8 cellular contexts compared by ENCODE assay signal in the genomic region with DNA sequence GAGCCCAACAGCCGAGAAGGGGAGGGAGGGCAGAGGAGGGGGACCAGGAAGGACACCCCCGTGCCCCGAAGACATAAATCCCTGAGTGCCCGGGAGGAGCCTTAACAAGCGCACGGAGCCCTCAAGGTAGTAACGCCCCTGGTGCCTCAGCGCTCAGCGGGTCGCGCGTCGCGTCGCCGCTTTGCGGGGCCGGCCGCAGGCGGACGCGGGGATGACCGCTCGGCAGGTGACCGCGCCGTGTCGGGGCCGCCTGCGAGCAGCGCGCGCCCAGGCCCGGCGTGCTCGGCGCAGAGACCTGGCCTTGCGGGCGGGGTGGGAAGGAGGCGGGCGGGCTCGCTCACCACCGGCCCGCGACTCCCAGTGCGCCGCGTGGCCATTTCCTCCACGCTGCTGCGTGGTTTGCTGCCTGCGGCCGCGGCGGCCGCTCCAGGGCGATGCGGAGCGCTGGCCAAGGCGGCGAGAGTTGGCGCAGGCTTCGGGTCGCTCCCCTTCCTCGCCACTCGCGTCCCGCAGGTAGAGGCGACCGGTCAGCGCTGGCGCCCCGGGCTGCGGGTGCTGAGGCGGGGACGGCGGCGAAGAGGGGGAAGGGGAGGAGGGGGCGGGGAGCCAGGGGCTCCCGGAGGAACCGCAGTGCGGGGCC. TPM values are rescaled to one million over a fixed set of nuclear protein-coding genes. Genes with fewer than 3 reads are reported as not detected.
DNase-seq lines count a peak whose midpoint lies in the region; ATAC-seq and TF ChIP-seq lines count a peak whose summit lies in the region.

No MANE protein-coding gene starts in this region.

- ATAC-seq in HG02981 (IDR thresholded peaks at IDR 0.05; ENCODE audit: unreplicated experiment) (peak; percentile 18), foreskin keratinocyte (peak; percentile 53)

- no peaks in the 10 kb centered on the region for H3K9me3 ChIP-seq in neutrophil

- peak overlapping the region; percentile 60 to 67 for H3K4me3 ChIP-seq in neutrophil (ENCODE audit: low read depth in 1 of 2, low read length in 1 of 2)

- CTCF ChIA-PET in activated naive CD4-positive, alpha-beta T cell treated with anti-CD3 and anti-CD28 coated beads, Interleukin-2, amount 10 ng/mL, durations not matched to agents 7 days and 5 days (lab: Charles Lee) = no interaction called here
- CTCF ChIA-PET in activated CD4-positive, alpha-beta memory T cell treated with anti-CD3 and anti-CD28 coated beads for 36 hours (lab: Charles Lee) = no interaction called here

- DNase-seq in activated naive CD4-positive, alpha-beta T cell treated with anti-CD3 and anti-CD28 coated beads, Interleukin-2, amount 10 ng/mL, durations not matched to agents 7 days and 5 days = no peak
- DNase-seq in activated naive CD4-positive, alpha-beta T cell treated with Interleukin-2 at 50 U/mL for 16 hours = no peak
- DNase-seq in activated CD4-positive, alpha-beta memory T cell treated with anti-CD3 and anti-CD28 coated beads for 36 hours = peak; percentile 9
- DNase-seq in foreskin keratinocyte = no peak
- no peak for DNase-seq in A172 (ENCODE audit: low spot score)
- no peak for DNase-seq in activated CD4-positive, CD25-positive, alpha-beta regulatory T cell (lab: John Stamatoyannopoulos, UW)

- H3K27me3 ChIP-seq in foreskin keratinocyte (no peaks in the 10 kb centered on the region), neutrophil (peaks cover 44% of the 10 kb centered on the region)

- intact Hi-C loops in activated CD4-positive, alpha-beta memory T cell treated with anti-CD3 and anti-CD28 coated beads for 36 hours (cut with micrococcal nuclease) = no loop called here

- no peaks in the 10 kb centered on the region for H3K4me1 ChIP-seq in foreskin keratinocyte
- H3K4me1 ChIP-seq in neutrophil (ENCODE audit: control insufficient read depth in 1 of 2, insufficient read depth in 1 of 2, low read depth in 1 of 2, low read length in 1 of 2) = peaks cover 23 to 24% of the 10 kb centered on the region in 2 experiments

- H3K36me3 Mint-ChIP-seq in activated naive CD4-positive, alpha-beta T cell treated with anti-CD3 and anti-CD28 coated beads, Interleukin-2, amount 10 ng/mL, durations not matched to agents 7 days and 5 days = no peaks in the 10 kb centered on the region
- H3K36me3 Mint-ChIP-seq in activated CD4-positive, alpha-beta memory T cell treated with anti-CD3 and anti-CD28 coated beads for 36 hours = no peaks in the 10 kb centered on the region

- peaks cover 16% of the 10 kb centered on the region for H3K4me1 Mint-ChIP-seq in activated naive CD4-positive, alpha-beta T cell treated with anti-CD3 and anti-CD28 coated beads, Interleukin-2, amount 10 ng/mL, durations not matched to agents 7 days and 5 days
- peaks cover 19% of the 10 kb centered on the region for H3K4me1 Mint-ChIP-seq in activated CD4-positive, alpha-beta memory T cell treated with anti-CD3 and anti-CD28 coated beads for 36 hours (ENCODE audit: low read depth)

- H3K4me3 Mint-ChIP-seq in activated naive CD4-positive, alpha-beta T cell treated with anti-CD3 and anti-CD28 coated beads, Interleukin-2, amount 10 ng/mL, durations not matched to agents 7 days and 5 days = peak overlapping the region; percentile 55
- peak overlapping the region; percentile 76 for H3K4me3 Mint-ChIP-seq in activated CD4-positive, alpha-beta memory T cell treated with anti-CD3 and anti-CD28 coated beads for 36 hours

- no peaks in the 10 kb centered on the region for H3K9me3 Mint-ChIP-seq in activated naive CD4-positive, alpha-beta T cell treated with anti-CD3 and anti-CD28 coated beads, Interleukin-2, amount 10 ng/mL, durations not matched to agents 7 days and 5 days
- H3K9me3 Mint-ChIP-seq in activated CD4-positive, alpha-beta memory T cell treated with anti-CD3 and anti-CD28 coated beads for 36 hours = no peaks in the 10 kb centered on the region

- TF ChIP-seq CTCF in foreskin keratinocyte (conservative IDR thresholded peaks at IDR 0.05) (no peak), neutrophil (IDR thresholded peaks at IDR 0.05) (no peak)

- H3K27ac ChIP-seq in foreskin keratinocyte (no peak overlapping the region), neutrophil (peak overlapping the region; percentile 61)

- H3K27ac Mint-ChIP-seq in activated naive CD4-positive, alpha-beta T cell treated with anti-CD3 and anti-CD28 coated beads, Interleukin-2, amount 10 ng/mL, durations not matched to agents 7 days and 5 days = no peak overlapping the region
- H3K27ac Mint-ChIP-seq in activated CD4-positive, alpha-beta memory T cell treated with anti-CD3 and anti-CD28 coated beads for 36 hours = no peak overlapping the region

- POLR2A ChIA-PET in activated CD4-positive, alpha-beta memory T cell treated with anti-CD3 and anti-CD28 coated beads for 36 hours (lab: Charles Lee) = no interaction called here

- peaks cover 42% of the 10 kb centered on the region for H3K27me3 Mint-ChIP-seq in activated naive CD4-positive, alpha-beta T cell treated with anti-CD3 and anti-CD28 coated beads, Interleukin-2, amount 10 ng/mL, durations not matched to agents 7 days and 5 days
- H3K27me3 Mint-ChIP-seq in activated CD4-positive, alpha-beta memory T cell treated with anti-CD3 and anti-CD28 coated beads for 36 hours = peaks cover 43% of the 10 kb centered on the region

- H3K36me3 ChIP-seq in neutrophil = no peaks in the 10 kb centered on the region

RNA-seq across cellular contexts. Expression of gene CCSER1, which starts 0.6 kb away (rescaled TPM):
- under 1 TPM; 0.17 to 0.19 TPM for total RNA-seq in activated CD4-positive, alpha-beta memory T cell treated with anti-CD3 and anti-CD28 coated beads for 36 hours
- 0.81 and 1.1 TPM in 2 replicates for total RNA-seq in foreskin keratinocyte
- 0.08 and 0.16 TPM in 2 replicates for polyA plus RNA-seq in foreskin keratinocyte
- total RNA-seq in A172 (2014; rRNA removed; shearing (Covaris generic)) = not detected in 2 replicates
